Comparison of ENCODE assay signal across 8 cellular contexts in genomic region chr10:43689618-43689954, GRCh38. TPM values are rescaled to one million over a fixed set of nuclear protein-coding genes. Genes with fewer than 3 reads are reported as not detected.
DNase-seq lines count a peak whose midpoint lies in the region; ATAC-seq, FAIRE-seq and TF ChIP-seq lines count a peak whose summit lies in the region.

No MANE protein-coding gene starts in this region.

- no peak overlapping the region for H3K27ac Mint-ChIP-seq in IgD-negative memory B cell
- H3K27ac Mint-ChIP-seq in activated naive CD4-positive, alpha-beta T cell treated with anti-CD3 and anti-CD28 coated beads, Interleukin-2, amount 50 U/mL, for 24 hours, result peak overlapping the region; percentile 66

- intact Hi-C loops in heart left ventricle (cut with DNase I), result loop anchor here in 6 of 10 donors (5.0 to 10.0 kb wide), 5 partner anchors 173 to 1118 kb away; partner anchors contain the start of gene CXCL12 (in 2 of the 6)
- intact Hi-C loops in prostate gland (cut with DNase I), result loop anchor here (2.0 kb wide), 1 partner anchor 621 kb away; no protein-coding TSS in a partner anchor
- intact Hi-C loops in PC-9 (cut with micrococcal nuclease; ENCODE audit: unreplicated experiment), result no loop called here

- H4K20me1 ChIP-seq in PC-9 (ENCODE audit: insufficient read depth), result no peaks in the 10 kb centered on the region

- H3K4me3 ChIP-seq in heart left ventricle, result peak overlapping the region; percentile 12 to 68 (median 65)
- H3K4me3 ChIP-seq in prostate gland, result peak overlapping the region; percentile 37 to 42
- no peak overlapping the region for H3K4me3 ChIP-seq in PC-9

- H3K4me2 ChIP-seq in PC-9, result no peak overlapping the region

- H3F3A ChIP-seq in PC-9 (ENCODE audit: insufficient read depth, low read depth), result no peaks in the 10 kb centered on the region

- TF ChIP-seq CTCF in heart left ventricle (IDR thresholded peaks at IDR 0.05) (no peak), prostate gland (IDR thresholded peaks at IDR 0.05) (no peak), PC-9 (conservative IDR thresholded peaks at IDR 0.05) (no peak)

- H3K27me3 ChIP-seq in heart left ventricle (no peaks in the 10 kb centered on the region), prostate gland (replicated peaks; ENCODE audit: insufficient read depth) (no peaks in the 10 kb centered on the region), PC-9 (ENCODE audit: insufficient read depth, low read depth) (peaks cover 73% of the 10 kb centered on the region)

- H3K36me3 ChIP-seq in heart left ventricle (no peaks in the 10 kb centered on the region), prostate gland (no peaks in the 10 kb centered on the region), PC-9 (ENCODE audit: low read depth) (no peaks in the 10 kb centered on the region)

- no peaks in the 10 kb centered on the region for H3K9me3 Mint-ChIP-seq in IgD-negative memory B cell
- no peaks in the 10 kb centered on the region for H3K9me3 Mint-ChIP-seq in activated naive CD4-positive, alpha-beta T cell treated with anti-CD3 and anti-CD28 coated beads, Interleukin-2, amount 50 U/mL, for 24 hours

- CTCF ChIA-PET in PC-9 (lab: Charles Lee), result interaction anchor here (0.6 kb wide), 1 partner anchor 1155 kb away, joined by 3 read pairs; no protein-coding TSS in a partner anchor

- POLR2A ChIA-PET in PC-9 (lab: Charles Lee; ENCODE audit: unreplicated experiment), result no interaction called here

- H3K9me2 ChIP-seq in PC-9 (ENCODE audit: insufficient read depth), result no peaks in the 10 kb centered on the region

- no peaks in the 10 kb centered on the region for H3K36me3 Mint-ChIP-seq in IgD-negative memory B cell
- no peaks in the 10 kb centered on the region for H3K36me3 Mint-ChIP-seq in activated naive CD4-positive, alpha-beta T cell treated with anti-CD3 and anti-CD28 coated beads, Interleukin-2, amount 50 U/mL, for 24 hours

- H3K4me3 Mint-ChIP-seq in IgD-negative memory B cell, result peak overlapping the region; percentile 66 to 88 (median 81)
- H3K4me3 Mint-ChIP-seq in activated naive CD4-positive, alpha-beta T cell treated with anti-CD3 and anti-CD28 coated beads, Interleukin-2, amount 50 U/mL, for 24 hours, result peak overlapping the region; percentile 93

- BruUV-seq in PC-9 (replicated peaks; lab: Mats Ljungman, UMichigan), result no TSS peak

- H3K9me3 ChIP-seq in heart left ventricle (no peaks in the 10 kb centered on the region), prostate gland (no peaks in the 10 kb centered on the region), PC-9 (ENCODE audit: insufficient read depth, low read depth) (no peaks in the 10 kb centered on the region)

- H3K27me3 Mint-ChIP-seq in IgD-negative memory B cell, result peaks cover 28% of the 10 kb centered on the region
- H3K27me3 Mint-ChIP-seq in activated naive CD4-positive, alpha-beta T cell treated with anti-CD3 and anti-CD28 coated beads, Interleukin-2, amount 50 U/mL, for 24 hours, result peaks cover 11% of the 10 kb centered on the region

- FAIRE-seq in GM19239 (lab: Jason Lieb, UNC), result no peak

- peak; percentile 76 to 83 (median 80) for ATAC-seq in heart left ventricle

- TF ChIP-seq POLR2A in heart left ventricle (IDR thresholded peaks at IDR 0.05) (no peak), prostate gland (IDR thresholded peaks at IDR 0.05) (no peak)

- H3K4me1 Mint-ChIP-seq in IgD-negative memory B cell, result peaks cover 0 to 6% (median 3%) of the 10 kb centered on the region in 3 donors
- H3K4me1 Mint-ChIP-seq in activated naive CD4-positive, alpha-beta T cell treated with anti-CD3 and anti-CD28 coated beads, Interleukin-2, amount 50 U/mL, for 24 hours, result peaks cover 3% of the 10 kb centered on the region

- H3K27ac ChIP-seq in heart left ventricle, result peak overlapping the region; percentile 85 to 97 (median 90)
- peak overlapping the region; percentile 44 to 58 for H3K27ac ChIP-seq in prostate gland
- no peak overlapping the region for H3K27ac ChIP-seq in PC-9

- H3K4me1 ChIP-seq in heart left ventricle (peaks cover 0 to 56% (median 29%) of the 10 kb centered on the region in 12 donors), prostate gland (replicated peaks) (no peaks in the 10 kb centered on the region), PC-9 (replicated peaks; ENCODE audit: insufficient read depth) (no peaks in the 10 kb centered on the region)

- DNase-seq in CD1c-positive myeloid dendritic cell (ENCODE audit: extremely low spot score) (peak; percentile 51), GM19239 (ENCODE audit: insufficient read length, low spot score) (peak; percentile 33), heart left ventricle (peak; percentile 72 to 90 (median 80)), prostate gland (ENCODE audit: low spot score) (peak; percentile 38), PC-9 (no peak), HuH-7 (ENCODE audit: low spot score) (no peak)

- H2AFZ ChIP-seq in PC-9, result no peak overlapping the region

- 3 to 16% (median 5%) methylated on average over 18 to 25 of the region's 25 CpGs for WGBS in heart left ventricle, 4 donors
- 3% methylated on average over 25 of the region's 25 CpGs for WGBS in prostate gland

- no peaks in the 10 kb centered on the region for H3K79me2 ChIP-seq in PC-9 (ENCODE audit: low read depth)

RNA-seq across cellular contexts. Expression of gene ZNF32, which starts 40.9 kb away (rescaled TPM):
- polyA plus RNA-seq in IgD-negative memory B cell (62.2 TPM), heart left ventricle (10 to 100 TPM; 39.4 to 78.2 TPM)
- total RNA-seq in heart left ventricle (10 to 100 TPM; 32.8 to 61.7 (median 42.4) TPM), prostate gland (10 to 100 TPM; 31.6 to 52.8 TPM), PC-9 (2021) (9.8 and 16.8 TPM in 2 replicates)

Comparison
In these comparisons a context has a peak if more than half of its experiments do, and no peak if none do; other contexts are left out.
1. DNase-seq: peak in CD1c-positive myeloid dendritic cell (single experiment), GM19239 (single experiment), heart left ventricle (5 of 5) and prostate gland (single experiment); none in PC-9 (0 of 2) and HuH-7 (single experiment).